In genomic region chr4:98994474-98995182, GRCh38 we compare ENCODE assay signal across 1 cellular context.
TF ChIP-seq lines count a peak whose summit lies in the region.

No MANE protein-coding gene starts in this region.

TF ChIP-seq in K562, 482 proteins besides CTCF, POLR2A, EP300 and RAD21 (continued from another document and continues in another):
- peak; percentile 52; the same call in 1 of the 2 replicates for TF ChIP-seq SMARCA4 (IDR thresholded peaks at IDR 0.05)
- no peak for TF ChIP-seq GTF2E2 (tag; IDR thresholded peaks at IDR 0.05)
- TF ChIP-seq FOXA1 (IDR thresholded peaks at IDR 0.05; ENCODE audit: borderline replicate concordance): no peak
- no peak for TF ChIP-seq ZNF347 (CRISPR knock-in tag; IDR thresholded peaks at IDR 0.05; ENCODE audit: low read depth)
- TF ChIP-seq HCFC1 (IDR thresholded peaks at IDR 0.05; ENCODE audit: low read depth, low read length): no peak
- TF ChIP-seq NFIC (IDR thresholded peaks at IDR 0.05): no peak
- TF ChIP-seq SMARCC2 (IDR thresholded peaks at IDR 0.05; ENCODE audit: low read depth): 0 out of 2 replicates have a peak, but pooled peaks have one; percentile 26
- no peak for TF ChIP-seq DNMT1 (IDR thresholded peaks at IDR 0.05)
- no peak for TF ChIP-seq TSC22D4 (tag; IDR thresholded peaks at IDR 0.05)
- no peak for TF ChIP-seq SIX5 (IDR thresholded peaks at IDR 0.05; ENCODE audit: borderline replicate concordance in 1 of 2, insufficient read depth in 1 of 2, low read depth in 1 of 2, low read length in 2 of 2)
- no peak for TF ChIP-seq PTBP1 (IDR thresholded peaks at IDR 0.05; ENCODE audit: low read depth, low read length)
- no peak; the same call in 1 of the 2 replicates for TF ChIP-seq L3MBTL2 (IDR thresholded peaks at IDR 0.05)
- no peak for TF ChIP-seq SMAD4 (CRISPR knock-in tag; conservative IDR thresholded peaks at IDR 0.05)
- peak; percentile 47; the same call in 1 of the 2 replicates for TF ChIP-seq SMARCE1 (IDR thresholded peaks at IDR 0.05)
- TF ChIP-seq TRIM28 (IDR thresholded peaks at IDR 0.05): no peak
- no peak for TF ChIP-seq ZNF512 (tag; IDR thresholded peaks at IDR 0.05)
- TF ChIP-seq SREBF2 (CRISPR knock-in tag; IDR thresholded peaks at IDR 0.05): no peak
- TF ChIP-seq ZNF212 (CRISPR knock-in tag; IDR thresholded peaks at IDR 0.05): no peak
- no peak for TF ChIP-seq RERE (CRISPR knock-in tag; IDR thresholded peaks at IDR 0.05; ENCODE audit: borderline replicate concordance)
- TF ChIP-seq ETV6 (IDR thresholded peaks at IDR 0.05; ENCODE audit: borderline replicate concordance in 1 of 2, low read depth in 2 of 2, low read length in 1 of 2): no peak
- no peak for TF ChIP-seq ETV6 (CRISPR knock-in tag; IDR thresholded peaks at IDR 0.05; ENCODE audit: borderline replicate concordance)
- TF ChIP-seq ZFX (CRISPR knock-in tag; IDR thresholded peaks at IDR 0.05): no peak
- no peak for TF ChIP-seq PHF21A (IDR thresholded peaks at IDR 0.05; ENCODE audit: borderline replicate concordance, low read depth)
- no peak for TF ChIP-seq E2F1 (CRISPR knock-in tag; IDR thresholded peaks at IDR 0.05)
- TF ChIP-seq AFF1 (IDR thresholded peaks at IDR 0.05; ENCODE audit: low read depth in 1 of 2, partially characterized antibody in 2 of 2): peak in 1 of 2 experiments; percentile 39
- no peak for TF ChIP-seq RUNX1 (IDR thresholded peaks at IDR 0.05; ENCODE audit: low read depth)
- TF ChIP-seq SUPT5H (IDR thresholded peaks at IDR 0.05): no peak
- TF ChIP-seq E2F4 (CRISPR knock-in tag; IDR thresholded peaks at IDR 0.05; ENCODE audit: low read depth): no peak
- no peak for TF ChIP-seq NFYB (IDR thresholded peaks at IDR 0.05; ENCODE audit: extremely low read depth, insufficient read length)
- no peak for TF ChIP-seq FOXJ2 (tag; IDR thresholded peaks at IDR 0.05)
- TF ChIP-seq ZNF253 (CRISPR knock-in tag; conservative IDR thresholded peaks at IDR 0.05): no peak
- no peak for TF ChIP-seq KLF1 (tag; IDR thresholded peaks at IDR 0.05)
- no peak for TF ChIP-seq DEAF1 (CRISPR knock-in tag; IDR thresholded peaks at IDR 0.05)
- TF ChIP-seq ZNF41 (CRISPR knock-in tag; conservative IDR thresholded peaks at IDR 0.05): no peak
- 0 out of 2 replicates have a peak, but pooled peaks have one; percentile 11 for TF ChIP-seq EHMT2 (IDR thresholded peaks at IDR 0.05)
- TF ChIP-seq MIER1 (IDR thresholded peaks at IDR 0.05; ENCODE audit: low read depth): no peak
- TF ChIP-seq MTA3 (IDR thresholded peaks at IDR 0.05; ENCODE audit: borderline replicate concordance): 0 out of 2 replicates have a peak, but pooled peaks have one; percentile 19
- no peak for TF ChIP-seq BRF1 (IDR thresholded peaks at IDR 0.05; ENCODE audit: borderline replicate concordance, extremely low read depth, insufficient read length)
- TF ChIP-seq ZNF785 (CRISPR knock-in tag; IDR thresholded peaks at IDR 0.05): no peak
- TF ChIP-seq PKNOX1 (IDR thresholded peaks at IDR 0.05): peak; percentile 21; the same call in 1 of the 2 replicates
- TF ChIP-seq ZNF699 (CRISPR knock-in tag; IDR thresholded peaks at IDR 0.05; ENCODE audit: insufficient replicate concordance): no peak
- TF ChIP-seq ZNF121 (CRISPR knock-in tag; conservative IDR thresholded peaks at IDR 0.05): no peak
- no peak for TF ChIP-seq ZNF398 (CRISPR knock-in tag; IDR thresholded peaks at IDR 0.05)
- no peak for TF ChIP-seq LEF1 (IDR thresholded peaks at IDR 0.05)
- no peak for TF ChIP-seq TOE1 (IDR thresholded peaks at IDR 0.05; ENCODE audit: borderline replicate concordance)
- no peak for TF ChIP-seq TOE1 (CRISPR knock-in tag; IDR thresholded peaks at IDR 0.05; ENCODE audit: borderline replicate concordance, low read depth)
- TF ChIP-seq ZNF780A (CRISPR knock-in tag; IDR thresholded peaks at IDR 0.05): no peak
- peak; percentile 97 for TF ChIP-seq BRD9 (IDR thresholded peaks at IDR 0.05; ENCODE audit: low read depth, partially characterized antibody)
- no peak for TF ChIP-seq ATF4 (CRISPR knock-in tag; IDR thresholded peaks at IDR 0.05)
- no peak for TF ChIP-seq ZNF830 (CRISPR knock-in tag; IDR thresholded peaks at IDR 0.05)
- no peak for TF ChIP-seq GABPA (tag; conservative IDR thresholded peaks at IDR 0.05; ENCODE audit: low read depth)
- TF ChIP-seq MCM3 (IDR thresholded peaks at IDR 0.05): no peak
- no peak for TF ChIP-seq THRAP3 (IDR thresholded peaks at IDR 0.05; ENCODE audit: borderline replicate concordance)
